Comparison of ENCODE assay signal across 8 cellular contexts in genomic region chr14:92747701-92748258, GRCh38. TPM values are rescaled to one million over a fixed set of nuclear protein-coding genes. Genes with fewer than 3 reads are reported as not detected.
A peak's percentile ranks its signal among the peaks of the same experiment; 100 is the strongest.
DNase-seq lines count a peak whose midpoint lies in the region; ATAC-seq and TF ChIP-seq lines count a peak whose summit lies in the region.

No MANE protein-coding gene starts in this region.

- CTCF ChIA-PET in HCT116 (lab: Charles Lee) = interaction anchor here (1.0 kb wide), 1 partner anchor 59 kb away, joined by 4 read pairs; no protein-coding TSS in a partner anchor

- H3K79me2 ChIP-seq in HCT116 (ENCODE audit: insufficient read depth, low read length) = peaks cover 11% of the 10 kb centered on the region

- H3K36me3 Mint-ChIP-seq in CD4-positive, CD25-positive, alpha-beta regulatory T cell = peaks cover 4% of the 10 kb centered on the region
- peaks cover 3% of the 10 kb centered on the region for H3K36me3 Mint-ChIP-seq in activated naive CD8-positive, alpha-beta T cell treated with anti-CD3 and anti-CD28 coated beads for 36 hours

- H3K27me3 Mint-ChIP-seq in CD4-positive, CD25-positive, alpha-beta regulatory T cell = peaks cover 27% of the 10 kb centered on the region
- H3K27me3 Mint-ChIP-seq in activated naive CD8-positive, alpha-beta T cell treated with anti-CD3 and anti-CD28 coated beads for 36 hours = peaks cover 12% of the 10 kb centered on the region

- peak overlapping the region; percentile 87 for H3K4me3 ChIP-seq in CD4-positive, CD25-positive, alpha-beta regulatory T cell (ENCODE audit: low read depth, low read length)
- H3K4me3 ChIP-seq in HCT116 (replicated peaks in 1 of 2; ENCODE audit: low read depth in 1 of 2, low read length in 2 of 2) (peak overlapping the region; percentile 78 to 92), right cardiac atrium (ENCODE audit: low read length) (peak overlapping the region; percentile 62), sigmoid colon (peak overlapping the region; percentile 73 to 88 (median 76))

- peaks cover 0 to 1% (median 0%) of the 10 kb centered on the region in 7 donors for H3K9me3 Mint-ChIP-seq in CD4-positive, CD25-positive, alpha-beta regulatory T cell
- H3K9me3 Mint-ChIP-seq in activated naive CD8-positive, alpha-beta T cell treated with anti-CD3 and anti-CD28 coated beads for 36 hours = no peaks in the 10 kb centered on the region

- peak overlapping the region; percentile 91 for H3K4me2 ChIP-seq in HCT116 (ENCODE audit: low read length)

- TF ChIP-seq EP300 in sigmoid colon (IDR thresholded peaks at IDR 0.05) = no peak

- no peak for TF ChIP-seq CTCF in HCT116 (IDR thresholded peaks at IDR 0.05 in 2 of 3, conservative IDR thresholded peaks at IDR 0.05 in 1 of 3; ENCODE audit: borderline replicate concordance in 1 of 3, insufficient read depth in 1 of 3, low read depth in 2 of 3, low read length in 2 of 3)
- no peak for TF ChIP-seq CTCF in sigmoid colon (IDR thresholded peaks at IDR 0.05)

- peak overlapping the region; percentile 88 to 93 (median 90) for H3K4me3 Mint-ChIP-seq in CD4-positive, CD25-positive, alpha-beta regulatory T cell
- H3K4me3 Mint-ChIP-seq in activated naive CD8-positive, alpha-beta T cell treated with anti-CD3 and anti-CD28 coated beads for 36 hours = peak overlapping the region; percentile 77

- no peak for TF ChIP-seq RAD21 in HCT116 (IDR thresholded peaks at IDR 0.05; ENCODE audit: low read depth)

- H3K9me2 ChIP-seq in HCT116 (ENCODE audit: insufficient read depth) = no peaks in the 10 kb centered on the region

- no peak overlapping the region for H2AFZ ChIP-seq in HCT116 (ENCODE audit: low read depth, low read length, poor library complexity, severe bottlenecking)

- BruUV-seq in HCT116 (replicated peaks; lab: Mats Ljungman, UMichigan) = TSS peak; percentile 57

- POLR2A ChIA-PET in HCT116 (lab: Charles Lee) = interaction anchor here (1.0 to 1.6 kb wide), 4 partner anchors 11 to 35 kb away, joined by 3 to 19 read pairs (median 8); no protein-coding TSS in a partner anchor

- RAD21 ChIA-PET in HCT116 (lab: Charles Lee; ENCODE audit: low non-redundant PET in 1 of 2, low total read pairs in 2 of 2, uncharacterized antibody in 2 of 2, unreplicated experiment in 2 of 2) = no interaction called here

- intact Hi-C loops in HCT116 (cut with micrococcal nuclease) = no loop called here
- intact Hi-C loops in right cardiac atrium (cut with DNase I) = no loop called here
- intact Hi-C loops in sigmoid colon (cut with DNase I) = loop anchor here (2.0 to 5.0 kb wide), 2 partner anchors 35 to 47 kb away; partner anchors contain the start of gene GOLGA5

- H3K27ac ChIP-seq in CD4-positive, CD25-positive, alpha-beta regulatory T cell (ENCODE audit: insufficient read depth, low read length, poor library complexity, severe bottlenecking) = no peak overlapping the region
- peak overlapping the region; percentile 45; the same call in 1 of the 2 replicates for H3K27ac ChIP-seq in HCT116 (ENCODE audit: low read depth, low read length)
- peak overlapping the region; percentile 88 for H3K27ac ChIP-seq in right cardiac atrium (ENCODE audit: low read length)
- H3K27ac ChIP-seq in sigmoid colon = peak overlapping the region; percentile 87 to 90 (median 88)

- DNase-seq in CD4-positive, CD25-positive, alpha-beta regulatory T cell = no peak
- DNase-seq in HCT116 (ENCODE audit: low read depth, low spot score) (no peak), right cardiac atrium (no peak), sigmoid colon (no peak), NCI-H1105 (lab: John Stamatoyannopoulos, UW) (no peak), middle frontal gyrus (ENCODE audit: extremely low spot score, low spot score) (no peak), mesenteric fat pad (ENCODE audit: low spot score) (no peak)
- DNase-seq in activated naive CD8-positive, alpha-beta T cell treated with anti-CD3 and anti-CD28 coated beads for 36 hours = no peak

- no peaks in the 10 kb centered on the region for H4K20me1 ChIP-seq in HCT116 (ENCODE audit: insufficient read depth)

- H3K27ac Mint-ChIP-seq in CD4-positive, CD25-positive, alpha-beta regulatory T cell = peak overlapping the region in 2 of 3 donors; percentile 76 to 89
- H3K27ac Mint-ChIP-seq in activated naive CD8-positive, alpha-beta T cell treated with anti-CD3 and anti-CD28 coated beads for 36 hours = no peak overlapping the region

- WGBS in right cardiac atrium = 3% methylated on average over 16 of the region's 16 CpGs
- WGBS in sigmoid colon, 2 donors = 1 to 5% methylated on average over 16 of the region's 16 CpGs

- ATAC-seq in CD4-positive, CD25-positive, alpha-beta regulatory T cell (ENCODE audit: low read depth in 2 of 2) = no peak
- ATAC-seq in HCT116 (peak; percentile 5; the same call in 1 of the 2 replicates), right cardiac atrium (peak; percentile 3 to 9)

- H3K36me3 ChIP-seq in CD4-positive, CD25-positive, alpha-beta regulatory T cell (ENCODE audit: control insufficient read depth, insufficient read depth, low read length) = no peaks in the 10 kb centered on the region
- H3K36me3 ChIP-seq in HCT116 (ENCODE audit: control insufficient read depth in 1 of 2, insufficient read depth in 2 of 2, low read length in 2 of 2) (no peaks in the 10 kb centered on the region), sigmoid colon (no peaks in the 10 kb centered on the region)

- no peaks in the 10 kb centered on the region for H3K9me3 ChIP-seq in CD4-positive, CD25-positive, alpha-beta regulatory T cell (ENCODE audit: control insufficient read depth in 2 of 2, low read length in 2 of 2)
- H3K9me3 ChIP-seq in HCT116 (ENCODE audit: control insufficient read depth in 1 of 2, insufficient read depth in 1 of 2, low read depth in 1 of 2, low read length in 2 of 2) (no peaks in the 10 kb centered on the region), right cardiac atrium (ENCODE audit: control insufficient read depth, low read length) (no peaks in the 10 kb centered on the region), sigmoid colon (no peaks in the 10 kb centered on the region)

- peaks cover 5% of the 10 kb centered on the region for H3K27me3 ChIP-seq in CD4-positive, CD25-positive, alpha-beta regulatory T cell (ENCODE audit: control insufficient read depth, insufficient read depth, low read length)
- H3K27me3 ChIP-seq in HCT116 (ENCODE audit: insufficient read depth, low read length) = no peaks in the 10 kb centered on the region
- H3K27me3 ChIP-seq in right cardiac atrium (ENCODE audit: control insufficient read depth, insufficient read depth) = no peaks in the 10 kb centered on the region
- no peaks in the 10 kb centered on the region for H3K27me3 ChIP-seq in sigmoid colon

- H3K9ac ChIP-seq in HCT116 (ENCODE audit: low read length) = peak overlapping the region; percentile 79

- H3K4me1 ChIP-seq in CD4-positive, CD25-positive, alpha-beta regulatory T cell (ENCODE audit: control insufficient read depth, insufficient read depth, low read length, poor library complexity, severe bottlenecking) = peaks cover 22% of the 10 kb centered on the region
- H3K4me1 ChIP-seq in HCT116 (ENCODE audit: control insufficient read depth in 1 of 2, insufficient read depth in 2 of 2, low read length in 2 of 2) (peaks cover 6 to 20% of the 10 kb centered on the region in 2 experiments; a peak in 3 of 4 replicates), right cardiac atrium (ENCODE audit: control insufficient read depth, insufficient read depth, low read length) (no peaks in the 10 kb centered on the region), sigmoid colon (peaks cover 0 to 22% (median 12%) of the 10 kb centered on the region in 4 donors)

- TF ChIP-seq POLR2A in HCT116 (IDR thresholded peaks at IDR 0.05; ENCODE audit: borderline replicate concordance, extremely low read depth, insufficient read depth, insufficient read length) (no peak), sigmoid colon (IDR thresholded peaks at IDR 0.05) (no peak)

- peaks cover 17 to 56% (median 31%) of the 10 kb centered on the region in 4 donors for H3K4me1 Mint-ChIP-seq in CD4-positive, CD25-positive, alpha-beta regulatory T cell
- peaks cover 41% of the 10 kb centered on the region for H3K4me1 Mint-ChIP-seq in activated naive CD8-positive, alpha-beta T cell treated with anti-CD3 and anti-CD28 coated beads for 36 hours

TF ChIP-seq in HCT116, 20 proteins besides CTCF, POLR2A, EP300 and RAD21 (continues in another document):
- TF ChIP-seq SRF (IDR thresholded peaks at IDR 0.05; ENCODE audit: low read depth) = no peak
- TF ChIP-seq SP1 (IDR thresholded peaks at IDR 0.05; ENCODE audit: low read depth) = no peak
- TF ChIP-seq FOSL1 (IDR thresholded peaks at IDR 0.05; ENCODE audit: low read depth) = no peak
- no peak for TF ChIP-seq MAX (IDR thresholded peaks at IDR 0.05)
- TF ChIP-seq YY1 (IDR thresholded peaks at IDR 0.05; ENCODE audit: extremely low read depth, insufficient replicate concordance, low read depth, low read length) = no peak
- no peak for TF ChIP-seq ZFX (IDR thresholded peaks at IDR 0.05)
- TF ChIP-seq CEBPB (IDR thresholded peaks at IDR 0.05; ENCODE audit: low read depth) = no peak
- TF ChIP-seq POLR2AphosphoS5 (IDR thresholded peaks at IDR 0.05; ENCODE audit: low read depth, low read length) = no peak
- TF ChIP-seq SIN3A (IDR thresholded peaks at IDR 0.05; ENCODE audit: low read depth) = no peak
- TF ChIP-seq ZNF274 (IDR thresholded peaks at IDR 0.05; ENCODE audit: low read depth, low read length) = no peak

RNA-seq across cellular contexts. Expression of gene LGMN, which starts 0.6 kb away (rescaled TPM):
- total RNA-seq in CD4-positive, CD25-positive, alpha-beta regulatory T cell = 10.9 TPM
- polyA plus RNA-seq in CD4-positive, CD25-positive, alpha-beta regulatory T cell = 10 to 100 TPM; 15.4 to 34.4 (median 19.7) TPM
- total RNA-seq in HCT116 (2021; ENCODE audit: unreplicated experiment) (44.9 TPM), right cardiac atrium (10 to 100 TPM; 71.9 to 92.5 (median 89.2) TPM), sigmoid colon (10 to 100 TPM; 53.2 to 96.0 (median 79.0) TPM), mesenteric fat pad (150 TPM)
- 95.0 and 101 TPM in 2 replicates for polyA plus RNA-seq in HCT116 (2012)
- total RNA-seq in activated naive CD8-positive, alpha-beta T cell treated with anti-CD3 and anti-CD28 coated beads for 36 hours = 1 to 10 TPM; 2.1 to 3.7 TPM
- polyA plus RNA-seq in right cardiac atrium (56.2 TPM), sigmoid colon (100 to 1,000 TPM in 1 of 3 donors, 10 to 100 TPM in 2; 35.4 to 361 (median 66.2) TPM)

RNA-seq across cellular contexts. Expression of gene GOLGA5, which starts 46.3 kb away (rescaled TPM):
- 14.8 TPM for total RNA-seq in CD4-positive, CD25-positive, alpha-beta regulatory T cell
- polyA plus RNA-seq in CD4-positive, CD25-positive, alpha-beta regulatory T cell = 10 to 100 TPM; 18.5 to 23.7 (median 21.4) TPM
- total RNA-seq in HCT116 (2021; ENCODE audit: unreplicated experiment) = 24.4 TPM
- polyA plus RNA-seq in HCT116 (2012) = 14.3 and 15.9 TPM in 2 replicates
- total RNA-seq in activated naive CD8-positive, alpha-beta T cell treated with anti-CD3 and anti-CD28 coated beads for 36 hours = 10 to 100 TPM; 14.6 to 15.9 TPM
- 10 to 100 TPM; 21.0 to 26.7 (median 24.8) TPM for total RNA-seq in right cardiac atrium
- polyA plus RNA-seq in right cardiac atrium = 22.9 TPM
- 10 to 100 TPM; 31.8 to 41.0 (median 34.7) TPM for total RNA-seq in sigmoid colon
- 10 to 100 TPM; 23.0 to 57.8 (median 49.2) TPM for polyA plus RNA-seq in sigmoid colon
- total RNA-seq in mesenteric fat pad = 35.3 TPM

Comparison
In these comparisons a context has a peak if more than half of its experiments do, and no peak if none do; other contexts are left out.
1. ATAC-seq: peak in HCT116 (single experiment) and right cardiac atrium (2 of 2); none in CD4-positive, CD25-positive, alpha-beta regulatory T cell (0 of 2).
2. Peak in every context shown above with its lines, with median percentiles within 50 percentile points of each other: H3K4me3 ChIP-seq.